29 cellular contexts compared by ENCODE assay signal in the genomic region with DNA sequence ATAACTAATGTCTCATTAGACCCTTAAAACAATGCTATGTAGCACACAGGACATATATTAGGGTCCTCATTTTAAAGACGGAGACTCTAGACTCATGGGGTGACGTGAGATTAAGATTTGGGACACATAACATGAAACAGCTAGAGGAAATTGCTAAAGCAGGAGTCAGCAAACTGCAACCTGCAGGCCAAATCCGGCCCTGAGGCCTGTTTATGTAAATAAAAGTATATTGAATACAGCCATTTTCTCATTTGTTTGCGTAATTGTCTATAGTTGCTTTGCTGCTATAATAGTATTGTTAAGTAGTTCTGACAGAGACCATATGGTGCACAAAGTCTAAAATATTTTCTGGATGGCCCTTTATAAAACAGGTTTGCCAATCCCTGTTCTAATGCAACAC.
DNase-seq lines count a peak whose midpoint lies in the region; ATAC-seq and TF ChIP-seq lines count a peak whose summit lies in the region.
"Had no signal": no experiment of that assay in that cellular context is flagged by ENCODE, and none has a peak within 500 bp of the region (broad histone marks: within the 10 kb centered on the region; RNA-seq: fewer than 3 reads in every experiment).

No MANE protein-coding gene starts in this region.

- H3K4me1 Mint-ChIP-seq in MCF 10A (ENCODE audit: insufficient read depth, unreplicated experiment): peaks cover 16% of the 10 kb centered on the region
- H3K4me1 Mint-ChIP-seq in activated CD8-positive, alpha-beta memory T cell treated with anti-CD3 and anti-CD28 coated beads, Interleukin-2, amount 10 ng/mL, durations not matched to agents 7 days and 5 days: peaks cover 10% of the 10 kb centered on the region
- H3K4me1 Mint-ChIP-seq: activated naive CD4-positive, alpha-beta T cell treated with anti-CD3 and anti-CD28 coated beads, Interleukin-2, amount 50 U/mL, for 24 hours; CD4-positive, alpha-beta memory T cell; memory B cell had no signal

- no peaks in the 10 kb centered on the region for H3K27me3 ChIP-seq in mammary epithelial cell (ENCODE audit: insufficient read depth, low read length)
- no peaks in the 10 kb centered on the region for H3K27me3 ChIP-seq in left lung
- H3K27me3 ChIP-seq in subcutaneous abdominal adipose tissue (ENCODE audit: control insufficient read depth in 5 of 5, insufficient read depth in 4 of 5, low read length in 5 of 5): no peaks in the 10 kb centered on the region
- no peaks in the 10 kb centered on the region for H3K27me3 ChIP-seq in ascending aorta
- H3K27me3 ChIP-seq: thyroid gland had no signal

- no peaks in the 10 kb centered on the region for H3K9me3 Mint-ChIP-seq in MCF 10A (ENCODE audit: unreplicated experiment)
- no peaks in the 10 kb centered on the region for H3K9me3 Mint-ChIP-seq in activated CD8-positive, alpha-beta memory T cell treated with anti-CD3 and anti-CD28 coated beads, Interleukin-2, amount 10 ng/mL, durations not matched to agents 7 days and 5 days (ENCODE audit: low read depth)
- H3K9me3 Mint-ChIP-seq: activated CD4-positive, alpha-beta memory T cell treated with anti-CD3 and anti-CD28 coated beads for 36 hours; activated naive CD4-positive, alpha-beta T cell treated with anti-CD3 and anti-CD28 coated beads, Interleukin-2, amount 50 U/mL, for 24 hours; activated T-helper 17 cell treated with anti-CD3 and anti-CD28 coated beads, Interleukin-2, amount 50 U/mL, for 72 hours; memory B cell had no signal

- no peak overlapping the region for H3K4me2 ChIP-seq in mammary epithelial cell (ENCODE audit: insufficient read depth, low read depth, low read length)

- POLR2A ChIA-PET in MCF 10A (lab: Yijun Ruan, JAX): interaction anchor here (0.8 to 2.2 kb wide), 5 partner anchors 13 to 204 kb away, joined by 3 to 8 read pairs (median 7); a partner anchor contains a TSS

- H3K9me3 ChIP-seq in mammary epithelial cell (replicated peaks; ENCODE audit: insufficient read depth, low read length) (no peaks in the 10 kb centered on the region), left lung (no peaks in the 10 kb centered on the region), subcutaneous abdominal adipose tissue (ENCODE audit: control insufficient read depth in 5 of 5, low read length in 5 of 5) (no peaks in the 10 kb centered on the region), ascending aorta (no peaks in the 10 kb centered on the region)
- H3K9me3 ChIP-seq: thyroid gland had no signal

- no peak overlapping the region for H3K27ac Mint-ChIP-seq in MCF 10A (ENCODE audit: low read depth, unreplicated experiment)
- H3K27ac Mint-ChIP-seq in activated CD8-positive, alpha-beta memory T cell treated with anti-CD3 and anti-CD28 coated beads, Interleukin-2, amount 10 ng/mL, durations not matched to agents 7 days and 5 days: no peak overlapping the region
- H3K27ac Mint-ChIP-seq: activated CD4-positive, alpha-beta memory T cell treated with anti-CD3 and anti-CD28 coated beads for 36 hours; activated naive CD4-positive, alpha-beta T cell treated with anti-CD3 and anti-CD28 coated beads, Interleukin-2, amount 50 U/mL, for 24 hours; activated T-helper 17 cell treated with anti-CD3 and anti-CD28 coated beads, Interleukin-2, amount 50 U/mL, for 72 hours; CD4-positive, alpha-beta memory T cell; memory B cell; T-helper 1 cell treated with Interleukin-12 subunit alpha and Interleukin-12 subunit beta and Interleukin-4 antibody, amounts not matched to agents 30 μg/mL and 1 μg/mL, for 36 hours had no signal

- no peaks in the 10 kb centered on the region for H3K79me2 ChIP-seq in mammary epithelial cell (ENCODE audit: insufficient read depth, low read length)

- 86% methylated on average over 4 of the region's 4 CpGs for WGBS in mammary epithelial cell (ENCODE audit: low coverage, missing lambda C conversion rate)

- H3K9ac ChIP-seq in mammary epithelial cell (ENCODE audit: insufficient read depth, low read length): no peak overlapping the region
- peak overlapping the region in 1 of 5 donors; percentile 46 for H3K9ac ChIP-seq in subcutaneous abdominal adipose tissue (ENCODE audit: low read length in 5 of 5)

- no peaks in the 10 kb centered on the region for H4K20me1 ChIP-seq in mammary epithelial cell (ENCODE audit: insufficient read depth, low read length)

- intact Hi-C loops in MCF 10A (cut with micrococcal nuclease) (no loop called here), mammary epithelial cell (cut with micrococcal nuclease) (no loop called here), left lung (cut with DNase I) (no loop called here), ascending aorta (cut with DNase I) (no loop called here)

- H3K36me3 Mint-ChIP-seq in MCF 10A (ENCODE audit: insufficient read depth, unreplicated experiment): no peaks in the 10 kb centered on the region
- H3K36me3 Mint-ChIP-seq in activated CD8-positive, alpha-beta memory T cell treated with anti-CD3 and anti-CD28 coated beads, Interleukin-2, amount 10 ng/mL, durations not matched to agents 7 days and 5 days: no peaks in the 10 kb centered on the region
- H3K36me3 Mint-ChIP-seq: activated CD4-positive, alpha-beta memory T cell treated with anti-CD3 and anti-CD28 coated beads for 36 hours; activated naive CD4-positive, alpha-beta T cell treated with anti-CD3 and anti-CD28 coated beads, Interleukin-2, amount 50 U/mL, for 24 hours; CD4-positive, alpha-beta memory T cell; memory B cell had no signal

- peak; percentile 28 for ATAC-seq in left lung
- no peak for ATAC-seq in activated CD8-positive, alpha-beta memory T cell treated with anti-CD3 and anti-CD28 coated beads, Interleukin-2, amount 10 ng/mL, durations not matched to agents 7 days and 5 days
- ATAC-seq: stimulated activated naive CD8-positive, alpha-beta T cell treated with anti-CD3 and anti-CD28 coated beads, Interleukin-15, amount 100 ng/mL, for 72 hours had no signal

- CTCF ChIA-PET in MCF 10A (lab: Yijun Ruan, JAX) (interaction anchor here (0.6 to 0.9 kb wide), 3 partner anchors 16 to 180 kb away, joined by 3 read pairs; no protein-coding TSS in a partner anchor), mammary epithelial cell (lab: Charles Lee; ENCODE audit: low non-redundant PET) (interaction anchor here (0.7 kb wide), 1 partner anchor 19 kb away, joined by 4 read pairs; no protein-coding TSS in a partner anchor)
- CTCF ChIA-PET in activated CD8-positive, alpha-beta memory T cell treated with anti-CD3 and anti-CD28 coated beads, Interleukin-2, amount 10 ng/mL, durations not matched to agents 7 days and 5 days (lab: Charles Lee): no interaction called here

- TF ChIP-seq CTCF in MCF 10A (IDR thresholded peaks at IDR 0.05; ENCODE audit: unreplicated experiment): no peak
- TF ChIP-seq CTCF in mammary epithelial cell (conservative IDR thresholded peaks at IDR 0.05 in 1 of 2, IDR thresholded peaks at IDR 0.05 in 1 of 2; ENCODE audit: extremely low read depth in 1 of 2, insufficient read depth in 1 of 2, low read depth in 1 of 2, low read length in 2 of 2): no peak
- no peak for TF ChIP-seq CTCF in choroid plexus epithelial cell (conservative IDR thresholded peaks at IDR 0.05; ENCODE audit: low read depth, low read length)
- TF ChIP-seq CTCF in left lung (IDR thresholded peaks at IDR 0.05): no peak
- no peak for TF ChIP-seq CTCF in ascending aorta (IDR thresholded peaks at IDR 0.05)

- in situ Hi-C loops in mammary epithelial cell (cut with MboI; ENCODE audit: low sequenced_read_pairs in 2 of 2): no loop called here

- dilution Hi-C loops in mammary epithelial cell (cut with HindIII; ENCODE audit: low sequenced_read_pairs): loop anchor here (5.0 kb wide), 1 partner anchor 43 kb away; no protein-coding TSS in a partner anchor

- no peaks in the 10 kb centered on the region for H3K27me3 Mint-ChIP-seq in MCF 10A (ENCODE audit: insufficient read depth, unreplicated experiment)
- H3K27me3 Mint-ChIP-seq in activated CD8-positive, alpha-beta memory T cell treated with anti-CD3 and anti-CD28 coated beads, Interleukin-2, amount 10 ng/mL, durations not matched to agents 7 days and 5 days: peaks cover 29% of the 10 kb centered on the region
- H3K27me3 Mint-ChIP-seq: activated CD4-positive, alpha-beta memory T cell treated with anti-CD3 and anti-CD28 coated beads for 36 hours; activated T-helper 17 cell treated with anti-CD3 and anti-CD28 coated beads, Interleukin-2, amount 50 U/mL, for 72 hours; CD4-positive, alpha-beta memory T cell; memory B cell had no signal

- H3K4me1 ChIP-seq in mammary epithelial cell (ENCODE audit: insufficient read depth, low read length) (peaks cover 14% of the 10 kb centered on the region), left lung (peaks cover 6 to 18% of the 10 kb centered on the region in 2 donors), subcutaneous abdominal adipose tissue (ENCODE audit: control insufficient read depth in 5 of 5, insufficient read depth in 5 of 5, low read length in 5 of 5) (peaks cover 0 to 15% (median 7%) of the 10 kb centered on the region in 5 donors), ascending aorta (no peaks in the 10 kb centered on the region)
- H3K4me1 ChIP-seq: thyroid gland had no signal

- H3K4me3 ChIP-seq in mammary epithelial cell (replicated peaks in 1 of 3; ENCODE audit: insufficient read depth in 1 of 3, low read depth in 2 of 3, low read length in 3 of 3) (no peak overlapping the region), choroid plexus epithelial cell (ENCODE audit: low read depth, low read length) (no peak overlapping the region), left lung (no peak overlapping the region), subcutaneous abdominal adipose tissue (ENCODE audit: low read depth in 1 of 5, low read length in 5 of 5) (no peak overlapping the region), ascending aorta (no peak overlapping the region)
- H3K4me3 ChIP-seq: SK-N-MC, skin epidermis, thyroid gland had no signal

- H3K4me3 Mint-ChIP-seq in MCF 10A (ENCODE audit: unreplicated experiment): no peak overlapping the region
- H3K4me3 Mint-ChIP-seq in activated CD8-positive, alpha-beta memory T cell treated with anti-CD3 and anti-CD28 coated beads, Interleukin-2, amount 10 ng/mL, durations not matched to agents 7 days and 5 days: no peak overlapping the region
- H3K4me3 Mint-ChIP-seq: activated CD4-positive, alpha-beta memory T cell treated with anti-CD3 and anti-CD28 coated beads for 36 hours; activated naive CD4-positive, alpha-beta T cell treated with anti-CD3 and anti-CD28 coated beads, Interleukin-2, amount 50 U/mL, for 24 hours; activated T-helper 17 cell treated with anti-CD3 and anti-CD28 coated beads, Interleukin-2, amount 50 U/mL, for 72 hours; CD4-positive, alpha-beta memory T cell; memory B cell; stimulated activated naive CD8-positive, alpha-beta T cell treated with anti-CD3 and anti-CD28 coated beads, Interleukin-15, amount 100 ng/mL, for 72 hours; T-helper 1 cell treated with Interleukin-12 subunit alpha and Interleukin-12 subunit beta and Interleukin-4 antibody, amounts not matched to agents 30 μg/mL and 1 μg/mL, for 36 hours had no signal

- no peak overlapping the region for H2AFZ ChIP-seq in mammary epithelial cell (ENCODE audit: low read depth, low read length)

- H3K36me3 ChIP-seq in mammary epithelial cell (ENCODE audit: insufficient read depth, low read length): no peaks in the 10 kb centered on the region
- H3K36me3 ChIP-seq in left lung: no peaks in the 10 kb centered on the region
- no peaks in the 10 kb centered on the region for H3K36me3 ChIP-seq in subcutaneous abdominal adipose tissue (ENCODE audit: control insufficient read depth in 5 of 5, insufficient read depth in 5 of 5, low read length in 5 of 5)
- H3K36me3 ChIP-seq in ascending aorta: no peaks in the 10 kb centered on the region
- H3K36me3 ChIP-seq: thyroid gland had no signal

- H3K27ac ChIP-seq in mammary epithelial cell (ENCODE audit: insufficient read depth, low read depth, low read length) (no peak overlapping the region), left lung (peak overlapping the region in 1 of 2 donors; percentile 76), subcutaneous abdominal adipose tissue (ENCODE audit: low read depth, low read length) (peak overlapping the region; percentile 75), ascending aorta (no peak overlapping the region)
- H3K27ac ChIP-seq: 22Rv1, SK-N-MC, thyroid gland had no signal

- no TSS peak for BruUV-seq in MCF 10A (replicated peaks; lab: Mats Ljungman, UMichigan)
- no TSS peak for BruUV-seq in mammary epithelial cell (replicated peaks; lab: Mats Ljungman, UMichigan)

- DNase-seq in MCF 10A (ENCODE audit: unreplicated experiment) (peak; percentile 46), mammary epithelial cell (no peak), choroid plexus epithelial cell (ENCODE audit: low read depth) (peak; percentile 56), left lung (no peak), T-helper 1 cell (no peak), ascending aorta (ENCODE audit: low spot score in 2 of 2) (no peak)
- DNase-seq in activated CD8-positive, alpha-beta memory T cell treated with anti-CD3 and anti-CD28 coated beads, Interleukin-2, amount 10 ng/mL, durations not matched to agents 7 days and 5 days: no peak
- DNase-seq: activated CD4-positive, alpha-beta memory T cell treated with anti-CD3 and anti-CD28 coated beads for 36 hours; activated CD8-positive, alpha-beta memory T cell treated with anti-CD3 and anti-CD28 coated beads, Interleukin-2, amount 50 U/mL, for 48 hours; aorta; CD4-positive, alpha-beta memory T cell; central memory CD4-positive, alpha-beta T cell; NCI-H1417; NCI-H2029 treated with DMSO at 0.1 percent for 48 hours; NCI-H2227 treated with DMSO at 0.1 percent for 48 hours; NCI-H69; nucleus accumbens; stimulated activated CD4-positive, alpha-beta T cell treated with anti-CD3 and anti-CD28 coated beads, Interleukin-1b, Interleukin-23, amount 100 ng/mL, for 48 hours; stimulated activated CD8-positive, alpha-beta memory T cell treated with anti-CD3 and anti-CD28 coated beads, Interleukin-4, amount 100 ng/mL, for 48 hours; stimulated activated naive CD8-positive, alpha-beta T cell treated with anti-CD3 and anti-CD28 coated beads, Interleukin-15, amount 100 ng/mL, for 72 hours; thyroid gland had no signal

Comparison
In these comparisons a context has a peak if more than half of its experiments do, and no peak if none do; other contexts are left out.
1. DNase-seq: peak in MCF 10A (single experiment) and choroid plexus epithelial cell (single experiment); none in mammary epithelial cell (single experiment), left lung (0 of 2), T-helper 1 cell (0 of 5), ascending aorta (0 of 2) and activated CD8-positive, alpha-beta memory T cell treated with anti-CD3 and anti-CD28 coated beads, Interleukin-2, amount 10 ng/mL, durations not matched to agents 7 days and 5 days (single experiment).